10 cellular contexts compared by ENCODE assay signal in genomic region chr9:134419684-134420076, GRCh38.
DNase-seq lines count a peak whose midpoint lies in the region; ATAC-seq and TF ChIP-seq lines count a peak whose summit lies in the region.
"Had no signal": no experiment of that assay in that cellular context is flagged by ENCODE, and none has a peak within 500 bp of the region (broad histone marks: within the 10 kb centered on the region; RNA-seq: fewer than 3 reads in every experiment).

No MANE protein-coding gene starts in this region.

- H3K27ac Mint-ChIP-seq in chondrocyte (ENCODE audit: unreplicated experiment) (no peak overlapping the region), progenitor cell of endocrine pancreas (no peak overlapping the region)
- H3K27ac Mint-ChIP-seq: B cell; stimulated activated naive CD8-positive, alpha-beta T cell treated with anti-CD3 and anti-CD28 coated beads, Interleukin-15, Interleukin-2, amounts not matched to agents 100 ng/mL and 50 ng/mL, for 24 hours had no signal

- no peak overlapping the region for H3K4me3 Mint-ChIP-seq in chondrocyte (ENCODE audit: unreplicated experiment)
- no peak overlapping the region for H3K4me3 Mint-ChIP-seq in progenitor cell of endocrine pancreas (ENCODE audit: low read depth)
- H3K4me3 Mint-ChIP-seq: B cell; stimulated activated naive CD8-positive, alpha-beta T cell treated with anti-CD3 and anti-CD28 coated beads, Interleukin-15, Interleukin-2, amounts not matched to agents 100 ng/mL and 50 ng/mL, for 24 hours had no signal

- H3K4me1 Mint-ChIP-seq in chondrocyte (ENCODE audit: low read depth) (peaks cover 4% of the 10 kb centered on the region), progenitor cell of endocrine pancreas (ENCODE audit: low read depth) (no peaks in the 10 kb centered on the region)
- H3K4me1 Mint-ChIP-seq: B cell had no signal

- peak; percentile 16 for DNase-seq in NCI-H2029 (lab: John Stamatoyannopoulos, UW)
- DNase-seq in NCI-H2029 treated with DMSO at 0.1 percent for 48 hours (lab: John Stamatoyannopoulos, UW) = no peak
- peak; percentile 32 for DNase-seq in NCI-H2196 (lab: John Stamatoyannopoulos, UW; ENCODE audit: unreplicated experiment)
- DNase-seq in chondrocyte (ENCODE audit: low spot score) = no peak
- no peak for DNase-seq in progenitor cell of endocrine pancreas (ENCODE audit: low spot score, unreplicated experiment)
- DNase-seq in GM19238 (ENCODE audit: insufficient read length, low spot score) = no peak
- no peak for DNase-seq in activated CD8-positive, alpha-beta memory T cell treated with anti-CD3 and anti-CD28 coated beads, Interleukin-2, amount 50 U/mL, for 4 hours

- H3K36me3 Mint-ChIP-seq in chondrocyte (ENCODE audit: low read depth) (peaks cover 10% of the 10 kb centered on the region), progenitor cell of endocrine pancreas (ENCODE audit: insufficient read depth) (no peaks in the 10 kb centered on the region)

- no peak for ATAC-seq in GM21423 (IDR thresholded peaks at IDR 0.05; ENCODE audit: unreplicated experiment)

- H3K27me3 Mint-ChIP-seq in chondrocyte (ENCODE audit: low read depth) (no peaks in the 10 kb centered on the region), progenitor cell of endocrine pancreas (no peaks in the 10 kb centered on the region)
- H3K27me3 Mint-ChIP-seq: B cell; stimulated activated naive CD8-positive, alpha-beta T cell treated with anti-CD3 and anti-CD28 coated beads, Interleukin-15, Interleukin-2, amounts not matched to agents 100 ng/mL and 50 ng/mL, for 24 hours had no signal

- TF ChIP-seq CTCF in chondrocyte (IDR thresholded peaks at IDR 0.05) (peak; percentile 60), progenitor cell of endocrine pancreas (IDR thresholded peaks at IDR 0.05; ENCODE audit: unreplicated experiment) (peak; percentile 48)

- H3K9me3 Mint-ChIP-seq in chondrocyte (ENCODE audit: low read depth) = no peaks in the 10 kb centered on the region
- no peaks in the 10 kb centered on the region for H3K9me3 Mint-ChIP-seq in progenitor cell of endocrine pancreas (ENCODE audit: low read depth)
- H3K9me3 Mint-ChIP-seq: stimulated activated naive CD8-positive, alpha-beta T cell treated with anti-CD3 and anti-CD28 coated beads, Interleukin-15, Interleukin-2, amounts not matched to agents 100 ng/mL and 50 ng/mL, for 24 hours had no signal

Comparison
In these comparisons a context has a peak if more than half of its experiments do, and no peak if none do; other contexts are left out.
1. DNase-seq: peak in NCI-H2029 (single experiment) and NCI-H2196 (single experiment); none in NCI-H2029 treated with DMSO at 0.1 percent for 48 hours (single experiment), chondrocyte (single experiment), progenitor cell of endocrine pancreas (single experiment), GM19238 (single experiment) and activated CD8-positive, alpha-beta memory T cell treated with anti-CD3 and anti-CD28 coated beads, Interleukin-2, amount 50 U/mL, for 4 hours (single experiment).